ENCODE assay signal across 1 cellular context in genomic region chr11:74311352-74311926, GRCh38.
TF ChIP-seq lines count a peak whose summit lies in the region.

Gene P4HA3 (minus strand): TSS chr11:74311640. CDS start chr11:74311611, 29 bp downstream.

TF ChIP-seq in K562, 482 proteins besides CTCF, POLR2A, EP300 and RAD21 (continued from another document and continues in another):
- peak; percentile 26; the same call in 1 of the 2 replicates for TF ChIP-seq VEZF1 (CRISPR knock-in tag; IDR thresholded peaks at IDR 0.05)
- no peak for TF ChIP-seq ZBTB9 (CRISPR knock-in tag; IDR thresholded peaks at IDR 0.05)
- no peak for TF ChIP-seq BRD4 (IDR thresholded peaks at IDR 0.05)
- no peak for TF ChIP-seq KLF6 (CRISPR knock-in tag; IDR thresholded peaks at IDR 0.05; ENCODE audit: borderline replicate concordance)
- 0 out of 2 replicates have a peak, but pooled peaks have one; percentile 33 for TF ChIP-seq SMAD4 (CRISPR knock-in tag; conservative IDR thresholded peaks at IDR 0.05)
- no peak for TF ChIP-seq CBFA2T2 (conservative IDR thresholded peaks at IDR 0.05)
- TF ChIP-seq RB1 (IDR thresholded peaks at IDR 0.05; ENCODE audit: low read depth), result 0 out of 2 replicates have a peak, but pooled peaks have one; percentile 35
- TF ChIP-seq ZNF12 (CRISPR knock-in tag; IDR thresholded peaks at IDR 0.05), result no peak
- no peak for TF ChIP-seq ERF (CRISPR knock-in tag; IDR thresholded peaks at IDR 0.05)
- TF ChIP-seq PHF8 (IDR thresholded peaks at IDR 0.05; ENCODE audit: borderline replicate concordance, low read length), result no peak
- TF ChIP-seq ATF1 (CRISPR knock-in tag; IDR thresholded peaks at IDR 0.05), result no peak
- TF ChIP-seq ATF1 (tag; IDR thresholded peaks at IDR 0.05), result no peak
- TF ChIP-seq CTBP1 (IDR thresholded peaks at IDR 0.05; ENCODE audit: borderline replicate concordance), result 0 out of 2 replicates have a peak, but pooled peaks have one; percentile 40
- no peak for TF ChIP-seq ETV1 (tag; conservative IDR thresholded peaks at IDR 0.05; ENCODE audit: low read depth)
- no peak for TF ChIP-seq SRF (CRISPR knock-in tag; IDR thresholded peaks at IDR 0.05)
- peak; percentile 69 to 70; a peak in 3 of 4 replicates for TF ChIP-seq NRF1 (conservative IDR thresholded peaks at IDR 0.05 in 1 of 2, IDR thresholded peaks at IDR 0.05 in 1 of 2)
- TF ChIP-seq CREB1 (IDR thresholded peaks at IDR 0.05), result no peak
- TF ChIP-seq CREB1 (CRISPR knock-in tag; IDR thresholded peaks at IDR 0.05), result peak; percentile 27; the same call in 1 of the 2 replicates
- TF ChIP-seq XRCC4 (IDR thresholded peaks at IDR 0.05; ENCODE audit: extremely low read depth, insufficient read depth, insufficient read length), result no peak
- TF ChIP-seq TAF9B (IDR thresholded peaks at IDR 0.05; ENCODE audit: partially characterized antibody), result no peak
- TF ChIP-seq SUPT5H (IDR thresholded peaks at IDR 0.05), result no peak
- TF ChIP-seq MYC (IDR thresholded peaks at IDR 0.05; ENCODE audit: low read depth, low read length), result no peak
- TF ChIP-seq MYC (CRISPR knock-in tag; IDR thresholded peaks at IDR 0.05; ENCODE audit: borderline replicate concordance, low read depth), result no peak
- no peak for TF ChIP-seq BMI1 (IDR thresholded peaks at IDR 0.05; ENCODE audit: low read length)
- no peak for TF ChIP-seq ZBTB43 (CRISPR knock-in tag; IDR thresholded peaks at IDR 0.05)
- no peak for TF ChIP-seq ELK1 (CRISPR knock-in tag; IDR thresholded peaks at IDR 0.05)
- no peak for TF ChIP-seq TCF7 (IDR thresholded peaks at IDR 0.05; ENCODE audit: borderline replicate concordance)
- TF ChIP-seq HNRNPUL1 (IDR thresholded peaks at IDR 0.05; ENCODE audit: low read length), result no peak
- TF ChIP-seq MAZ (CRISPR knock-in tag; conservative IDR thresholded peaks at IDR 0.05 in 1 of 2, IDR thresholded peaks at IDR 0.05 in 1 of 2), result peak in 1 of 2 experiments; percentile 33; a peak in 1 of 4 replicates
- no peak for TF ChIP-seq ZNF395 (CRISPR knock-in tag; IDR thresholded peaks at IDR 0.05)
- no peak for TF ChIP-seq ZBTB5 (IDR thresholded peaks at IDR 0.05)
- TF ChIP-seq CHAMP1 (IDR thresholded peaks at IDR 0.05), result no peak
- TF ChIP-seq CREB5 (CRISPR knock-in tag; IDR thresholded peaks at IDR 0.05), result no peak
- TF ChIP-seq MGA (IDR thresholded peaks at IDR 0.05), result 0 out of 2 replicates have a peak, but pooled peaks have one; percentile 35
